Comparison of ENCODE assay signal across 1 cellular context in the genomic region with DNA sequence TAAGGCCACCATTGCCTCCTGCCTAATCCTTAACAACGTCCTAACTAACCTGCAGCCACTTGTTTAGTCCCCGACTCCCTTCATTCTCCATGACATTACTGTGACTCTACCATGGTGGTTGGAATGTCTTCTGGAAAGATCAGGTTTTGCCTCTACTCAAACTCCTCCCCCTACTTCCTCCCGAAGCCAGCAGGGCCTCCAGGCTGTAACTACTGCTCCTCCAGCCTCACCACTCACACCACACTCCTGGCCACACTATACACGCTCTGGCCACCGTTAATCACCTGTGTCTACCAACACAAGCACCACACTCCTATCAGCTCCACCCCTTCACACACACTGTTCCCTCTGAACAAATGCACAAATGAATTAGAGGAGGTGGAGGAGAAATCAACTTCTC.
TF ChIP-seq lines count a peak whose summit lies in the region.

No MANE protein-coding gene starts in this region.

TF ChIP-seq in GM12878, 131 proteins besides CTCF, POLR2A, EP300 and RAD21 (continued from another document):
- TF ChIP-seq, protein P1, sequence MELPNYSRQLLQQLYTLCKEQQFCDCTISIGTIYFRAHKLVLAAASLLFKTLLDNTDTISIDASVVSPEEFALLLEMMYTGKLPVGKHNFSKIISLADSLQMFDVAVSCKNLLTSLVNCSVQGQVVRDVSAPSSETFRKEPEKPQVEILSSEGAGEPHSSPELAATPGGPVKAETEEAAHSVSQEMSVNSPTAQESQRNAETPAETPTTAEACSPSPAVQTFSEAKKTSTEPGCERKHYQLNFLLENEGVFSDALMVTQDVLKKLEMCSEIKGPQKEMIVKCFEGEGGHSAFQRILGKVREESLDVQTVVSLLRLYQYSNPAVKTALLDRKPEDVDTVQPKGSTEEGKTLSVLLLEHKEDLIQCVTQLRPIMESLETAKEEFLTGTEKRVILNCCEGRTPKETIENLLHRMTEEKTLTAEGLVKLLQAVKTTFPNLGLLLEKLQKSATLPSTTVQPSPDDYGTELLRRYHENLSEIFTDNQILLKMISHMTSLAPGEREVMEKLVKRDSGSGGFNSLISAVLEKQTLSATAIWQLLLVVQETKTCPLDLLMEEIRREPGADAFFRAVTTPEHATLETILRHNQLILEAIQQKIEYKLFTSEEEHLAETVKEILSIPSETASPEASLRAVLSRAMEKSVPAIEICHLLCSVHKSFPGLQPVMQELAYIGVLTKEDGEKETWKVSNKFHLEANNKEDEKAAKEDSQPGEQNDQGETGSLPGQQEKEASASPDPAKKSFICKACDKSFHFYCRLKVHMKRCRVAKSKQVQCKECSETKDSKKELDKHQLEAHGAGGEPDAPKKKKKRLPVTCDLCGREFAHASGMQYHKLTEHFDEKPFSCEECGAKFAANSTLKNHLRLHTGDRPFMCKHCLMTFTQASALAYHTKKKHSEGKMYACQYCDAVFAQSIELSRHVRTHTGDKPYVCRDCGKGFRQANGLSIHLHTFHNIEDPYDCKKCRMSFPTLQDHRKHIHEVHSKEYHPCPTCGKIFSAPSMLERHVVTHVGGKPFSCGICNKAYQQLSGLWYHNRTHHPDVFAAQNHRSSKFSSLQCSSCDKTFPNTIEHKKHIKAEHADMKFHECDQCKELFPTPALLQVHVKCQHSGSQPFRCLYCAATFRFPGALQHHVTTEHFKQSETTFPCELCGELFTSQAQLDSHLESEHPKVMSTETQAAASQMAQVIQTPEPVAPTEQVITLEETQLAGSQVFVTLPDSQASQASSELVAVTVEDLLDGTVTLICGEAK (IDR thresholded peaks at IDR 0.05; ENCODE audit: borderline replicate concordance), result no peak
- TF ChIP-seq PAX5 (IDR thresholded peaks at IDR 0.05; ENCODE audit: borderline replicate concordance, low read depth, low read length), result no peak
- TF ChIP-seq, protein P2, sequence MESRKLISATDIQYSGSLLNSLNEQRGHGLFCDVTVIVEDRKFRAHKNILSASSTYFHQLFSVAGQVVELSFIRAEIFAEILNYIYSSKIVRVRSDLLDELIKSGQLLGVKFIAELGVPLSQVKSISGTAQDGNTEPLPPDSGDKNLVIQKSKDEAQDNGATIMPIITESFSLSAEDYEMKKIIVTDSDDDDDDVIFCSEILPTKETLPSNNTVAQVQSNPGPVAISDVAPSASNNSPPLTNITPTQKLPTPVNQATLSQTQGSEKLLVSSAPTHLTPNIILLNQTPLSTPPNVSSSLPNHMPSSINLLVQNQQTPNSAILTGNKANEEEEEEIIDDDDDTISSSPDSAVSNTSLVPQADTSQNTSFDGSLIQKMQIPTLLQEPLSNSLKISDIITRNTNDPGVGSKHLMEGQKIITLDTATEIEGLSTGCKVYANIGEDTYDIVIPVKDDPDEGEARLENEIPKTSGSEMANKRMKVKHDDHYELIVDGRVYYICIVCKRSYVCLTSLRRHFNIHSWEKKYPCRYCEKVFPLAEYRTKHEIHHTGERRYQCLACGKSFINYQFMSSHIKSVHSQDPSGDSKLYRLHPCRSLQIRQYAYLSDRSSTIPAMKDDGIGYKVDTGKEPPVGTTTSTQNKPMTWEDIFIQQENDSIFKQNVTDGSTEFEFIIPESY (IDR thresholded peaks at IDR 0.05), result no peak
- 0 out of 4 replicates have a peak, but pooled peaks of 1 of the 2 experiments have one; percentile 10 for TF ChIP-seq IKZF2 (IDR thresholded peaks at IDR 0.05)
- TF ChIP-seq HDAC2 (IDR thresholded peaks at IDR 0.05), result no peak
